ENCODE assay signal across 8 cellular contexts in genomic region chr2:236569593-236569973, GRCh38. TPM values are rescaled to one million over a fixed set of nuclear protein-coding genes. Genes with fewer than 3 reads are reported as not detected.
DNase-seq lines count a peak whose midpoint lies in the region; ATAC-seq and TF ChIP-seq lines count a peak whose summit lies in the region.

ACKR3 (plus strand) TSS chr2:236569825; CDS start chr2:236580466, 10,641 bp downstream.

- intact Hi-C loops in left cardiac atrium (cut with DNase I) (loop anchor here in 1 of 2 donors (10.0 kb wide), 1 partner anchor 165 kb away; no protein-coding TSS in a partner anchor), prostate gland (cut with DNase I) (loop anchor here (5.0 kb wide), 2 partner anchors 57 to 458 kb away; no protein-coding TSS in a partner anchor)

- H3K27ac ChIP-seq in SJSA1 (no peak within 1 kb of the TSS), prostate gland (peak within 1 kb of the TSS; percentile 36 to 67), urinary bladder (ENCODE audit: low read depth) (peak within 1 kb of the TSS; percentile 64)

- H3K36me3 ChIP-seq in SJSA1 (no peaks in the 10 kb centered on the region), prostate gland (no peaks in the 10 kb centered on the region), urinary bladder (ENCODE audit: insufficient read depth) (no peaks in the 10 kb centered on the region)

- peaks cover 19% of the 10 kb centered on the region for H3K4me1 Mint-ChIP-seq in activated naive CD8-positive, alpha-beta T cell treated with anti-CD3 and anti-CD28 coated beads, Interleukin-2, amount 50 U/mL, for 24 hours

- no peaks in the 10 kb centered on the region for H3K9me3 Mint-ChIP-seq in activated naive CD8-positive, alpha-beta T cell treated with anti-CD3 and anti-CD28 coated beads, Interleukin-2, amount 50 U/mL, for 24 hours

- peak; percentile 38 for TF ChIP-seq POLR2A in prostate gland (IDR thresholded peaks at IDR 0.05)

- DNase-seq in DMS53 (lab: John Stamatoyannopoulos, UW) (peak; percentile 90), HuH-7.5 (ENCODE audit: low spot score) (peak; percentile 63), SJSA1 (ENCODE audit: low read depth in 1 of 2, low spot score in 2 of 2) (peak; percentile 72 to 77), left cardiac atrium (peak; percentile 80), prostate gland (ENCODE audit: low spot score) (peak; percentile 78)
- DNase-seq in activated naive CD8-positive, alpha-beta T cell treated with anti-CD3 and anti-CD28 coated beads, Interleukin-2, amount 50 U/mL, for 24 hours, result peak; percentile 52

- peak; percentile 93 for ATAC-seq in GM21526 (IDR thresholded peaks at IDR 0.05; ENCODE audit: low FRiP score, unreplicated experiment)
- peak; percentile 96 for ATAC-seq in activated naive CD8-positive, alpha-beta T cell treated with anti-CD3 and anti-CD28 coated beads, Interleukin-2, amount 50 U/mL, for 24 hours
- ATAC-seq in left cardiac atrium, result peak; percentile 68 to 79

- no peaks in the 10 kb centered on the region for H3K9me3 ChIP-seq in SJSA1 (replicated peaks)
- no peaks in the 10 kb centered on the region for H3K9me3 ChIP-seq in prostate gland

- TF ChIP-seq CTCF in prostate gland (IDR thresholded peaks at IDR 0.05), result peak in 3 of 4 experiments; percentile 37 to 68 (median 52)

- H3K27me3 ChIP-seq in SJSA1 (replicated peaks), result no peaks in the 10 kb centered on the region
- peaks cover 2% of the 10 kb centered on the region for H3K27me3 ChIP-seq in prostate gland (replicated peaks; ENCODE audit: insufficient read depth)

- H3K27me3 Mint-ChIP-seq in activated naive CD8-positive, alpha-beta T cell treated with anti-CD3 and anti-CD28 coated beads, Interleukin-2, amount 50 U/mL, for 24 hours, result no peaks in the 10 kb centered on the region

- no peaks in the 10 kb centered on the region for H3K36me3 Mint-ChIP-seq in activated naive CD8-positive, alpha-beta T cell treated with anti-CD3 and anti-CD28 coated beads, Interleukin-2, amount 50 U/mL, for 24 hours (ENCODE audit: low read depth)

- H3K4me3 Mint-ChIP-seq in activated naive CD8-positive, alpha-beta T cell treated with anti-CD3 and anti-CD28 coated beads, Interleukin-2, amount 50 U/mL, for 24 hours, result peak within 1 kb of the TSS; percentile 78

- WGBS in prostate gland, result 2% methylated on average over 9 of the region's 9 CpGs
- WGBS in urinary bladder, result 2% methylated on average over 9 of the region's 9 CpGs

- no peak within 1 kb of the TSS for H3K27ac Mint-ChIP-seq in activated naive CD8-positive, alpha-beta T cell treated with anti-CD3 and anti-CD28 coated beads, Interleukin-2, amount 50 U/mL, for 24 hours

- H3K4me3 ChIP-seq in SJSA1 (peak within 1 kb of the TSS; percentile 31), prostate gland (peak within 1 kb of the TSS; percentile 4 to 28), urinary bladder (ENCODE audit: low read depth, low read length) (peak within 1 kb of the TSS; percentile 51)

- H3K4me1 ChIP-seq in SJSA1 (replicated peaks) (peaks cover 16% of the 10 kb centered on the region), prostate gland (replicated peaks) (no peaks in the 10 kb centered on the region), urinary bladder (ENCODE audit: insufficient read depth) (no peaks in the 10 kb centered on the region)

RNA-seq across cellular contexts. Expression of gene ACKR3, which starts in this region (rescaled TPM):
- 4.3 and 8.5 TPM in 2 replicates for total RNA-seq in SJSA1 (2014; rRNA removed; shearing (Covaris generic))
- total RNA-seq in left cardiac atrium, result 10 to 100 TPM; 27.4 to 46.4 TPM
- 10 to 100 TPM in 1 of 2 donors, 1 to 10 TPM in 1; 2.1 to 19.2 TPM for total RNA-seq in prostate gland
- total RNA-seq in urinary bladder, result 40.4 TPM
- polyA plus RNA-seq in urinary bladder, result 80.6 TPM
